Comparison of ENCODE assay signal across 15 cellular contexts in genomic region chr11:122093731-122094130, GRCh38. TPM values are rescaled to one million over a fixed set of nuclear protein-coding genes. Genes with fewer than 3 reads are reported as not detected.
DNase-seq lines count a peak whose midpoint lies in the region; ATAC-seq and TF ChIP-seq lines count a peak whose summit lies in the region.
"Had no signal": no experiment of that assay in that cellular context is flagged by ENCODE, and none has a peak within 500 bp of the region (broad histone marks: within the 10 kb centered on the region; RNA-seq: fewer than 3 reads in every experiment).

No MANE protein-coding gene starts in this region.

- H3K4me3 ChIP-seq in RWPE2 (ENCODE audit: severe bottlenecking) (no peak overlapping the region), choroid plexus epithelial cell (ENCODE audit: low read depth, low read length) (no peak overlapping the region), muscle layer of duodenum (ENCODE audit: low read depth in 1 of 2, low read length in 2 of 2) (no peak overlapping the region)
- H3K4me3 ChIP-seq: ovary, tibial nerve had no signal

- intact Hi-C loops in activated CD8-positive, alpha-beta T cell treated with anti-CD3 and anti-CD28 coated beads for 36 hours (cut with micrococcal nuclease): no loop called here

- POLR2A ChIA-PET in activated CD8-positive, alpha-beta T cell treated with anti-CD3 and anti-CD28 coated beads for 36 hours (lab: Charles Lee): no interaction called here

- no peaks in the 10 kb centered on the region for H3K9me3 Mint-ChIP-seq in activated CD8-positive, alpha-beta T cell treated with anti-CD3 and anti-CD28 coated beads for 36 hours

- H3K27me3 ChIP-seq in RWPE2 (ENCODE audit: insufficient read depth, poor library complexity, severe bottlenecking) (no peaks in the 10 kb centered on the region), muscle layer of duodenum (ENCODE audit: low read depth, low read length) (no peaks in the 10 kb centered on the region)
- H3K27me3 ChIP-seq: ovary, tibial nerve had no signal

- CTCF ChIA-PET in activated CD8-positive, alpha-beta T cell treated with anti-CD3 and anti-CD28 coated beads for 36 hours (lab: Charles Lee): interaction anchor here (1.6 kb wide), 1 partner anchor 14 kb away, joined by 5 read pairs; no protein-coding TSS in a partner anchor

- H3K27ac Mint-ChIP-seq in activated CD8-positive, alpha-beta T cell treated with anti-CD3 and anti-CD28 coated beads for 36 hours: no peak overlapping the region
- H3K27ac Mint-ChIP-seq: CD4-positive, alpha-beta memory T cell had no signal

- TF ChIP-seq CTCF in RWPE2 (IDR thresholded peaks at IDR 0.05; ENCODE audit: poor library complexity, severe bottlenecking) (no peak), choroid plexus epithelial cell (conservative IDR thresholded peaks at IDR 0.05; ENCODE audit: low read depth, low read length) (no peak)
- no peak for TF ChIP-seq CTCF in activated CD8-positive, alpha-beta T cell treated with anti-CD3 and anti-CD28 coated beads for 36 hours (IDR thresholded peaks at IDR 0.05)

- H3K36me3 ChIP-seq in RWPE2 (ENCODE audit: low read depth): peaks cover 85% of the 10 kb centered on the region
- peaks cover 0 to 18% of the 10 kb centered on the region in 2 donors for H3K36me3 ChIP-seq in muscle layer of duodenum (ENCODE audit: control insufficient read depth in 1 of 2, insufficient read depth in 2 of 2, low read length in 2 of 2)
- H3K36me3 ChIP-seq: ovary had no signal

- H3K36me3 Mint-ChIP-seq in activated CD8-positive, alpha-beta T cell treated with anti-CD3 and anti-CD28 coated beads for 36 hours (ENCODE audit: low read depth): no peaks in the 10 kb centered on the region
- H3K36me3 Mint-ChIP-seq: CD4-positive, alpha-beta memory T cell had no signal

- no peaks in the 10 kb centered on the region for H3K4me1 Mint-ChIP-seq in activated CD8-positive, alpha-beta T cell treated with anti-CD3 and anti-CD28 coated beads for 36 hours (ENCODE audit: low read depth)
- H3K4me1 Mint-ChIP-seq: CD4-positive, alpha-beta memory T cell had no signal

- no peak overlapping the region for H3K4me3 Mint-ChIP-seq in activated CD8-positive, alpha-beta T cell treated with anti-CD3 and anti-CD28 coated beads for 36 hours
- H3K4me3 Mint-ChIP-seq: CD4-positive, alpha-beta memory T cell had no signal

- peaks cover 11% of the 10 kb centered on the region for H3K4me1 ChIP-seq in RWPE2 (ENCODE audit: insufficient read depth, poor library complexity, severe bottlenecking)
- peaks cover 0 to 3% of the 10 kb centered on the region in 2 donors for H3K4me1 ChIP-seq in muscle layer of duodenum (ENCODE audit: control insufficient read depth in 1 of 2, insufficient read depth in 2 of 2, low read length in 2 of 2)

- ATAC-seq in RWPE2 (ENCODE audit: low read depth) (peak; percentile 38; the same call in 1 of the 3 replicates), HG02938 (IDR thresholded peaks at IDR 0.05; ENCODE audit: unreplicated experiment) (no peak)
- ATAC-seq in activated CD8-positive, alpha-beta T cell treated with anti-CD3 and anti-CD28 coated beads for 36 hours: no peak

- peaks cover 21% of the 10 kb centered on the region for H3K27me3 Mint-ChIP-seq in activated CD8-positive, alpha-beta T cell treated with anti-CD3 and anti-CD28 coated beads for 36 hours

- H3K9me3 ChIP-seq in RWPE2 (ENCODE audit: severe bottlenecking) (no peaks in the 10 kb centered on the region), muscle layer of duodenum (ENCODE audit: control insufficient read depth in 1 of 2, low read length in 2 of 2) (no peaks in the 10 kb centered on the region)
- H3K9me3 ChIP-seq: ovary, tibial nerve had no signal

- H3K27ac ChIP-seq in RWPE2 (ENCODE audit: poor library complexity, severe bottlenecking) (no peak overlapping the region), muscle layer of duodenum (ENCODE audit: low read length) (peak overlapping the region; percentile 64)
- H3K27ac ChIP-seq: ovary had no signal

- no peak for DNase-seq in RWPE2 (ENCODE audit: low spot score)
- peak; percentile 70 for DNase-seq in choroid plexus epithelial cell (ENCODE audit: low read depth)
- DNase-seq in activated naive CD4-positive, alpha-beta T cell (lab: John Stamatoyannopoulos, UW): no peak
- DNase-seq in GDM1 (lab: John Stamatoyannopoulos, UW): no peak
- no peak for DNase-seq in activated CD8-positive, alpha-beta T cell treated with anti-CD3 and anti-CD28 coated beads for 36 hours
- DNase-seq: activated CD4-positive, alpha-beta T cell treated with anti-CD3 and anti-CD28 coated beads, Interleukin-2, amount 50 U/mL, for 1 hour; activated T-cell treated with anti-CD3 and anti-CD28 coated beads, Interleukin-2, amount 50 U/mL, for 48 hours; CD4-positive, alpha-beta memory T cell; kidney; midbrain; SHP77 treated with DMSO at 0.1 percent for 48 hours had no signal

RNA-seq across cellular contexts. Expression of gene BLID, which starts 22.3 kb away (rescaled TPM):
- not detected for total RNA-seq in activated CD8-positive, alpha-beta T cell treated with anti-CD3 and anti-CD28 coated beads for 36 hours
- total RNA-seq: CD4-positive, alpha-beta memory T cell; kidney had no signal
